In genomic region chr16:68538880-68539701, GRCh38 we compare ENCODE assay signal across 8 cellular contexts. TPM values are rescaled to one million over a fixed set of nuclear protein-coding genes. Genes with fewer than 3 reads are reported as not detected.
DNase-seq lines count a peak whose midpoint lies in the region; ATAC-seq and TF ChIP-seq lines count a peak whose summit lies in the region.

TSS of gene ZFP90 (plus strand) at chr16:68539291. CDS start at chr16:68539793, 502 bp downstream.

- peak in 13 of 14 donors; percentile 57 to 91 (median 71) for DNase-seq in C1 segment of cervical spinal cord (lab: John Stamatoyannopoulos, UW)
- peak; percentile 74 for DNase-seq in NCI-H774 (lab: John Stamatoyannopoulos, UW)
- peak; percentile 88 for DNase-seq in activated CD4-positive, alpha-beta memory T cell treated with anti-CD3 and anti-CD28 coated beads, Interleukin-2, amount 10 ng/mL, durations not matched to agents 7 days and 5 days
- peak; percentile 86 for DNase-seq in lung (ENCODE audit: low spot score)
- peak; percentile 69 to 84 (median 72) for DNase-seq in stimulated activated CD4-positive, alpha-beta T cell treated with anti-CD3 and anti-CD28 coated beads, TNF-alpha, amount 100 ng/mL, for 24 hours (ENCODE audit: low read depth in 3 of 3)

- H3K4me3 Mint-ChIP-seq in activated CD4-positive, alpha-beta memory T cell treated with anti-CD3 and anti-CD28 coated beads, Interleukin-2, amount 10 ng/mL, durations not matched to agents 7 days and 5 days: peak within 1 kb of the TSS; percentile 90

- peak within 1 kb of the TSS; percentile 69 for H3K4me3 ChIP-seq in ectodermal cell (ENCODE audit: insufficient read depth, low read depth, low read length)
- H3K4me3 ChIP-seq in lung: peak within 1 kb of the TSS; percentile 85

- peak within 1 kb of the TSS; percentile 95 for H3K27ac Mint-ChIP-seq in activated CD4-positive, alpha-beta memory T cell treated with anti-CD3 and anti-CD28 coated beads, Interleukin-2, amount 10 ng/mL, durations not matched to agents 7 days and 5 days

- H3K27me3 ChIP-seq in ectodermal cell (ENCODE audit: control insufficient read depth, insufficient read depth, low read length, poor library complexity, severe bottlenecking) (no peaks in the 10 kb centered on the region), lung (ENCODE audit: control insufficient read depth, insufficient read depth) (no peaks in the 10 kb centered on the region)

- ATAC-seq in GM19372 (IDR thresholded peaks at IDR 0.05; ENCODE audit: low read depth, unreplicated experiment) (peak; percentile 93), HG03521 (IDR thresholded peaks at IDR 0.05; ENCODE audit: unreplicated experiment) (peak; percentile 91), lung (ENCODE audit: insufficient read depth, low FRiP score) (peak; percentile 96)

- H3K9me3 ChIP-seq in ectodermal cell (ENCODE audit: control insufficient read depth, low read length) (no peaks in the 10 kb centered on the region), lung (ENCODE audit: control insufficient read depth in 2 of 2, insufficient read depth in 1 of 2, low read length in 1 of 2) (no peaks in the 10 kb centered on the region)

- peaks cover 58% of the 10 kb centered on the region for H3K36me3 Mint-ChIP-seq in activated CD4-positive, alpha-beta memory T cell treated with anti-CD3 and anti-CD28 coated beads, Interleukin-2, amount 10 ng/mL, durations not matched to agents 7 days and 5 days (ENCODE audit: low read depth)

- 1 to 2% methylated on average over 71 of the region's 71 CpGs for WGBS in ectodermal cell, 2 experiments
- 0 to 1% methylated on average over 64 to 71 of the region's 71 CpGs for WGBS in lung, 2 donors

- H3K9me3 Mint-ChIP-seq in activated CD4-positive, alpha-beta memory T cell treated with anti-CD3 and anti-CD28 coated beads, Interleukin-2, amount 10 ng/mL, durations not matched to agents 7 days and 5 days: peaks cover 26% of the 10 kb centered on the region

- H3K36me3 ChIP-seq in ectodermal cell (ENCODE audit: control insufficient read depth, insufficient read depth, low read length) (peaks cover 14% of the 10 kb centered on the region), lung (ENCODE audit: control insufficient read depth in 2 of 2, insufficient read depth in 2 of 2, low read length in 2 of 2) (peaks cover 0 to 6% of the 10 kb centered on the region in 2 donors)

- POLR2A ChIA-PET in activated CD4-positive, alpha-beta memory T cell treated with anti-CD3 and anti-CD28 coated beads, Interleukin-2, amount 10 ng/mL, durations not matched to agents 7 days and 5 days (lab: Charles Lee): interaction anchor here (0.7 to 2.3 kb wide), 10 partner anchors 9 to 58 kb away, joined by 3 to 20 read pairs (median 4); no protein-coding TSS in a partner anchor

- CTCF ChIA-PET in activated CD4-positive, alpha-beta memory T cell treated with anti-CD3 and anti-CD28 coated beads, Interleukin-2, amount 10 ng/mL, durations not matched to agents 7 days and 5 days (lab: Charles Lee): interaction anchor here (1.0 to 3.6 kb wide), 3 partner anchors 9 to 18 kb away, joined by 3 to 22 read pairs (median 5); no protein-coding TSS in a partner anchor

- peaks cover 19% of the 10 kb centered on the region for H3K4me1 Mint-ChIP-seq in activated CD4-positive, alpha-beta memory T cell treated with anti-CD3 and anti-CD28 coated beads, Interleukin-2, amount 10 ng/mL, durations not matched to agents 7 days and 5 days

- H3K4me1 ChIP-seq in ectodermal cell (ENCODE audit: control insufficient read depth, insufficient read depth, low read length) (peaks cover 2% of the 10 kb centered on the region), lung (ENCODE audit: control insufficient read depth in 2 of 2, insufficient read depth in 2 of 2, low read length in 2 of 2) (no peaks in the 10 kb centered on the region)

- TF ChIP-seq CTCF in lung (IDR thresholded peaks at IDR 0.05; ENCODE audit: control extremely low read depth, extremely low read depth): no peak

- H3K27ac ChIP-seq in ectodermal cell (ENCODE audit: insufficient read depth, low read depth, low read length, poor library complexity, severe bottlenecking) (peak within 1 kb of the TSS; percentile 68), lung (ENCODE audit: low read depth in 1 of 2, low read length in 1 of 2) (peak within 1 kb of the TSS; percentile 67 to 89)

- no peaks in the 10 kb centered on the region for H3K27me3 Mint-ChIP-seq in activated CD4-positive, alpha-beta memory T cell treated with anti-CD3 and anti-CD28 coated beads, Interleukin-2, amount 10 ng/mL, durations not matched to agents 7 days and 5 days

RNA-seq across cellular contexts. Expression of gene ZFP90, which starts in this region (rescaled TPM):
- 10 to 100 TPM; 35.2 to 36.5 TPM for total RNA-seq in activated CD4-positive, alpha-beta memory T cell treated with anti-CD3 and anti-CD28 coated beads, Interleukin-2, amount 10 ng/mL, durations not matched to agents 7 days and 5 days
- 67.7 TPM for polyA plus RNA-seq in ectodermal cell (2013, experiment 1 of 4)
- polyA plus RNA-seq in ectodermal cell (2013, experiment 2 of 4): 58.8 TPM
- 61.4 TPM for polyA plus RNA-seq in ectodermal cell (2013, experiment 3 of 4)
- polyA plus RNA-seq in ectodermal cell (2013, experiment 4 of 4): 62.3 TPM
- total RNA-seq in lung: 10 to 100 TPM; 18.2 to 39.6 TPM
- 1 to 10 TPM; 5.9 to 6.9 TPM for polyA plus RNA-seq in lung

Comparison
In these comparisons a context has a peak if more than half of its experiments do, and no peak if none do; other contexts are left out.
1. Peak in every context shown above with its lines: DNase-seq, ATAC-seq, H3K4me3 ChIP-seq and H3K27ac ChIP-seq.